16 cellular contexts compared by ENCODE assay signal in the genomic region with DNA sequence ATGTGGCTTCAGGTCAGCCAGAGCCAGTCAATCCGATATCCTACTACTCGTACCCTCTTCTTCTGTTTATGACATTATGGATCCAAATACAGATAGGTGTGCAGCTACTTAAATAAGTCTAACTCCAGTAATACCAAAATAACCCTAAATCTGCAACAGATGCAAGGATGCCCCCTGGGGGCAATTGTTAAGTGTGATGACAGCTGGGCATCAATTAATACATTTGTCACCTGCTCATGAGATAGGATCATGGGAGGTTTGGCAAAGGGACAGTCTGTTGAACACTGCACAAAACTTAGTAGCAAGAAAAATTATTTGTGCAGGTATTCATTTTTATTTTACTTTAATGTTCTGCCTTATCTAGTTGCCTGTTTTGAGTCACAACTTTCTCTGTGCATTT.
A peak's percentile ranks its signal among the peaks of the same experiment; 100 is the strongest.
DNase-seq lines count a peak whose midpoint lies in the region; ATAC-seq, FAIRE-seq and TF ChIP-seq lines count a peak whose summit lies in the region.
"Had no signal": no experiment of that assay in that cellular context is flagged by ENCODE, and none has a peak within 500 bp of the region (broad histone marks: within the 10 kb centered on the region; RNA-seq: fewer than 3 reads in every experiment).

No MANE protein-coding gene starts in this region.

- no peaks in the 10 kb centered on the region for H3K9me3 ChIP-seq in A549
- no peaks in the 10 kb centered on the region for H3K9me3 ChIP-seq in HCT116 (ENCODE audit: control insufficient read depth in 1 of 2, insufficient read depth in 1 of 2, low read depth in 1 of 2, low read length in 2 of 2)
- no peaks in the 10 kb centered on the region for H3K9me3 ChIP-seq in SU-DHL-6 (ENCODE audit: insufficient read depth, low read length)
- no peaks in the 10 kb centered on the region for H3K9me3 ChIP-seq in vagina
- H3K9me3 ChIP-seq: right atrium auricular region, testis had no signal

- no peaks in the 10 kb centered on the region for H3K36me3 ChIP-seq in HCT116 (ENCODE audit: control insufficient read depth in 1 of 2, insufficient read depth in 2 of 2, low read length in 2 of 2)
- no peaks in the 10 kb centered on the region for H3K36me3 ChIP-seq in SU-DHL-6 (ENCODE audit: low read length)
- H3K36me3 ChIP-seq in vagina = no peaks in the 10 kb centered on the region
- H3K36me3 ChIP-seq: right atrium auricular region had no signal

- POLR2A ChIA-PET in A549 (lab: Yijun Ruan, JAX) (no interaction called here), HCT116 (lab: Charles Lee) (no interaction called here)

- H3K4me2 ChIP-seq in A549 (no peak overlapping the region), HCT116 (ENCODE audit: low read length) (no peak overlapping the region), SU-DHL-6 (ENCODE audit: low read depth, low read length, poor library complexity, severe bottlenecking) (peak overlapping the region; percentile 22)

- H3K9ac ChIP-seq in HCT116 (ENCODE audit: low read length) = no peak overlapping the region
- H3K9ac ChIP-seq in SU-DHL-6 (ENCODE audit: low read length) = no peak overlapping the region

- TF ChIP-seq RAD21 in A549 (conservative IDR thresholded peaks at IDR 0.05 in 1 of 2, IDR thresholded peaks at IDR 0.05 in 1 of 2) (no peak), HCT116 (IDR thresholded peaks at IDR 0.05; ENCODE audit: low read depth) (no peak)

- 95% methylated on average over 2 of the region's 2 CpGs for WGBS in A549 (ENCODE audit: missing lambda C conversion rate)

- DNase-seq in A549 (ENCODE audit: low read depth in 1 of 2, low spot score in 1 of 2) = no peak
- no peak for DNase-seq in HCT116 (ENCODE audit: low read depth, low spot score)
- peak; percentile 85 for DNase-seq in NCI-H2171 treated with DMSO at 0.1 percent for 48 hours (lab: John Stamatoyannopoulos, UW)
- no peak for DNase-seq in vagina (ENCODE audit: extremely low spot score in 2 of 2)
- DNase-seq in GM10266 (ENCODE audit: extremely low spot score) = no peak
- DNase-seq in LoVo (ENCODE audit: low spot score) = no peak
- DNase-seq: activated CD4-positive, alpha-beta T cell treated with anti-CD3 and anti-CD28 coated beads for 48 hours; activated T-cell treated with anti-CD3 and anti-CD28 coated beads, Interleukin-2, amount 50 U/mL, for 72 hours; immature natural killer cell; stimulated activated CD4-positive, alpha-beta T cell treated with anti-CD3 and anti-CD28 coated beads, Interleukin-2, amount 100 ng/mL, for 24 hours; T1000; testis had no signal

- H2AFZ ChIP-seq in HCT116 (ENCODE audit: low read depth, low read length, poor library complexity, severe bottlenecking) (no peak overlapping the region), SU-DHL-6 (ENCODE audit: low read depth, low read length, severe bottlenecking) (no peak overlapping the region)

- FAIRE-seq in A549 (lab: Jason Lieb, UNC) = no peak

- H3K4me1 ChIP-seq in A549 (no peaks in the 10 kb centered on the region), HCT116 (ENCODE audit: control insufficient read depth in 1 of 2, insufficient read depth in 2 of 2, low read length in 2 of 2) (no peaks in the 10 kb centered on the region), vagina (no peaks in the 10 kb centered on the region)
- H3K4me1 ChIP-seq: right atrium auricular region, testis had no signal

- H3K27ac ChIP-seq in A549 (no peak overlapping the region), HCT116 (ENCODE audit: low read depth, low read length) (no peak overlapping the region), SU-DHL-6 (ENCODE audit: low read depth, low read length) (peak overlapping the region; percentile 61), vagina (no peak overlapping the region)
- H3K27ac ChIP-seq: right atrium auricular region, testis had no signal

- ATAC-seq in A549 = no peak
- no peak for ATAC-seq in HCT116
- no peak for ATAC-seq in HG03039 (IDR thresholded peaks at IDR 0.05; ENCODE audit: unreplicated experiment)
- ATAC-seq: activated T-cell treated with anti-CD3 and anti-CD28 coated beads, Interleukin-2, amount 50 U/mL, for 72 hours; Right ventricle myocardium inferior had no signal

- H3K79me2 ChIP-seq in HCT116 (ENCODE audit: insufficient read depth, low read length) (no peaks in the 10 kb centered on the region), SU-DHL-6 (ENCODE audit: insufficient read depth, low read length) (no peaks in the 10 kb centered on the region)

- 0 out of 2 replicates have a peak, but pooled peaks cover 4% of the 10 kb centered on the region for H3F3A ChIP-seq in SU-DHL-6 (ENCODE audit: insufficient read depth)

- no peaks in the 10 kb centered on the region for H3K9me2 ChIP-seq in HCT116 (ENCODE audit: insufficient read depth)
- H3K9me2 ChIP-seq in SU-DHL-6 (replicated peaks; ENCODE audit: insufficient read depth, low read length) = no peaks in the 10 kb centered on the region

- H3K4me3 ChIP-seq in A549 (no peak overlapping the region), HCT116 (replicated peaks in 1 of 2; ENCODE audit: low read depth in 1 of 2, low read length in 2 of 2) (no peak overlapping the region), SU-DHL-6 (ENCODE audit: insufficient read depth, low read length, poor library complexity, severe bottlenecking) (no peak overlapping the region), vagina (no peak overlapping the region)
- H3K4me3 ChIP-seq: right atrium auricular region, testis had no signal

- no peaks in the 10 kb centered on the region for H4K20me1 ChIP-seq in HCT116 (ENCODE audit: insufficient read depth)
- no peaks in the 10 kb centered on the region for H4K20me1 ChIP-seq in SU-DHL-6 (ENCODE audit: low read depth, low read length)

- TF ChIP-seq CTCF in A549 (IDR thresholded peaks at IDR 0.05) (peak; percentile 5; the same call in 1 of the 3 replicates), HCT116 (IDR thresholded peaks at IDR 0.05 in 2 of 3, conservative IDR thresholded peaks at IDR 0.05 in 1 of 3; ENCODE audit: borderline replicate concordance in 1 of 3, insufficient read depth in 1 of 3, low read depth in 2 of 3, low read length in 2 of 3) (peak in 2 of 3 experiments; percentile 23 to 24; a peak in 2 of 6 replicates), SU-DHL-6 (IDR thresholded peaks at IDR 0.05; ENCODE audit: insufficient read depth, low read length, poor library complexity, severe bottlenecking) (peak; percentile 18), vagina (IDR thresholded peaks at IDR 0.05) (no peak), GM10266 (IDR thresholded peaks at IDR 0.05; ENCODE audit: control insufficient read depth, insufficient read depth, low read depth, missing control alignments) (no peak)

- CTCF ChIA-PET in A549 (lab: Yijun Ruan, JAX) = interaction anchor here (1.0 kb wide), 1 partner anchor 216 kb away, joined by 3 read pairs; no protein-coding TSS in a partner anchor
- CTCF ChIA-PET in HCT116 (lab: Charles Lee) = interaction anchor here (1.2 kb wide), 1 partner anchor 439 kb away, joined by 5 read pairs; no protein-coding TSS in a partner anchor

- intact Hi-C loops in HCT116 (cut with micrococcal nuclease) = no loop called here
- intact Hi-C loops in vagina (cut with DNase I) = no loop called here

- H3K27me3 ChIP-seq in HCT116 (ENCODE audit: insufficient read depth, low read length) (no peaks in the 10 kb centered on the region), SU-DHL-6 (ENCODE audit: low read length) (no peaks in the 10 kb centered on the region), vagina (no peaks in the 10 kb centered on the region)
- H3K27me3 ChIP-seq: right atrium auricular region, testis had no signal

- RAD21 ChIA-PET in HCT116 (lab: Charles Lee; ENCODE audit: low non-redundant PET in 1 of 2, low total read pairs in 2 of 2, uncharacterized antibody in 2 of 2, unreplicated experiment in 2 of 2) = no interaction called here

- no TSS peak for BruUV-seq in HCT116 (replicated peaks; lab: Mats Ljungman, UMichigan)

- no peak for TF ChIP-seq EP300 in A549 (IDR thresholded peaks at IDR 0.05)

- TF ChIP-seq POLR2A in A549 (IDR thresholded peaks at IDR 0.05; ENCODE audit: low read length) (no peak), HCT116 (IDR thresholded peaks at IDR 0.05; ENCODE audit: borderline replicate concordance, extremely low read depth, insufficient read depth, insufficient read length) (no peak), vagina (IDR thresholded peaks at IDR 0.05) (no peak)

TF ChIP-seq in A549, 52 proteins besides CTCF, POLR2A, EP300 and RAD21 (continues in another document):
- TF ChIP-seq BHLHE40 (IDR thresholded peaks at IDR 0.05; ENCODE audit: low read depth, low read length) = no peak
- TF ChIP-seq GATA3 (IDR thresholded peaks at IDR 0.05; ENCODE audit: borderline replicate concordance) = no peak
- TF ChIP-seq NPAS2 (CRISPR knock-in tag; IDR thresholded peaks at IDR 0.05; ENCODE audit: borderline replicate concordance) = no peak
- TF ChIP-seq NFE2L2 (conservative IDR thresholded peaks at IDR 0.05; ENCODE audit: low read length) = no peak
- TF ChIP-seq RARB (CRISPR knock-in tag; IDR thresholded peaks at IDR 0.05) = no peak
- no peak for TF ChIP-seq E2F6 (IDR thresholded peaks at IDR 0.05; ENCODE audit: borderline replicate concordance, low read depth)
- TF ChIP-seq CBX8 (IDR thresholded peaks at IDR 0.05) = no peak
- no peak for TF ChIP-seq HOXA7 (CRISPR knock-in tag; IDR thresholded peaks at IDR 0.05)
- no peak for TF ChIP-seq ZSCAN20 (CRISPR knock-in tag; IDR thresholded peaks at IDR 0.05)

TF ChIP-seq in HCT116, 20 proteins besides CTCF, POLR2A, EP300 and RAD21 (continues in another document):
- TF ChIP-seq TCF7L2 (IDR thresholded peaks at IDR 0.05; ENCODE audit: borderline replicate concordance, extremely low read depth, insufficient read depth, insufficient read length) (no peak), FOSL1 (IDR thresholded peaks at IDR 0.05; ENCODE audit: low read depth) (no peak)

Comparison
In these comparisons a context has a peak if more than half of its experiments do, and no peak if none do; other contexts are left out.
1. CTCF ChIP-seq: peak in A549 (single experiment), HCT116 (2 of 3) and SU-DHL-6 (single experiment); none in vagina (0 of 3) and GM10266 (single experiment).
2. Of the 6 proteins assayed by ChIP-seq in both A549 and HCT116: peak only in A549: none; only in HCT116: none; in both: CTCF; in neither: 5.